ENCODE assay signal across 16 cellular contexts in the genomic region with DNA sequence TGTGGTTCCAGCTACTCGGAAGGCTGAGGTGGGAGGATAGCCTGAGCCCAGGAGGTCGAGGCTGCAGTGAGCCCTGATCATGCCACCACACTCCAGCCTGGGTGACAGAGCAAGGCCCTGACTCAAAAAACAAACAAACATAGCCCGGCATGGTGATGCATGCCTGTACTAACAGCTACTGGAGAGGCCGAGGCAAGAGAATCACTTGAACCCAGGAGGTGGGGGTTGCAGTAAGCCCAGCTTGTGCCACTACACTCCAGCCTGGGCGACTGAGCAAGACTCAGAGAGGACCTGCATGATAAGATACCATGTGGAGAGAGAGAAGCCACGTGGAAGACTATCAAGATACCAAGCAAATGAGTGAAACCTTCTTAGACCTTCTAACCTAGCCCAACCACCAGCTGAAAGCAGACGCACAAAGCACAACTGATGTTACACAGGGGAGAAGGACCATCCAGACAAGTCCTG. TPM values are rescaled to one million over a fixed set of nuclear protein-coding genes. Genes with fewer than 3 reads are reported as not detected.
DNase-seq lines count a peak whose midpoint lies in the region; ATAC-seq and TF ChIP-seq lines count a peak whose summit lies in the region.
"Had no signal": no experiment of that assay in that cellular context is flagged by ENCODE, and none has a peak within 500 bp of the region (broad histone marks: within the 10 kb centered on the region; RNA-seq: fewer than 3 reads in every experiment).

No MANE protein-coding gene starts in this region.

- no peaks in the 10 kb centered on the region for H3K27me3 Mint-ChIP-seq in mesothelial cell of epicardium (ENCODE audit: low read depth)
- H3K27me3 Mint-ChIP-seq: activated naive CD4-positive, alpha-beta T cell treated with anti-CD3 and anti-CD28 coated beads, Interleukin-2, amount 50 U/mL, for 24 hours had no signal

- peaks cover 36% of the 10 kb centered on the region for H3K4me1 Mint-ChIP-seq in mesothelial cell of epicardium

- H3K27me3 ChIP-seq in breast epithelium (no peaks in the 10 kb centered on the region), lung (ENCODE audit: control insufficient read depth, insufficient read depth) (no peaks in the 10 kb centered on the region)
- H3K27me3 ChIP-seq: BLaER1 treated with 17β-estradiol and CSF1 and Interleukin-3, amounts not matched to agents 10 nM and 100 nM; gastroesophageal sphincter had no signal

- WGBS in lung, 2 donors = 69 to 89% methylated on average over 7 of the region's 7 CpGs

- no peaks in the 10 kb centered on the region for H3K36me3 Mint-ChIP-seq in mesothelial cell of epicardium
- H3K36me3 Mint-ChIP-seq: natural killer cell had no signal

- no peaks in the 10 kb centered on the region for H3K9me3 ChIP-seq in breast epithelium
- no peaks in the 10 kb centered on the region for H3K9me3 ChIP-seq in lung (ENCODE audit: control insufficient read depth in 2 of 2, insufficient read depth in 1 of 2, low read length in 1 of 2)
- H3K9me3 ChIP-seq: gastroesophageal sphincter had no signal

- no peak overlapping the region for H3K4me3 ChIP-seq in breast epithelium
- no peak overlapping the region for H3K4me3 ChIP-seq in lung
- H3K4me3 ChIP-seq in coronary artery = no peak overlapping the region
- H3K4me3 ChIP-seq: BLaER1 treated with 17β-estradiol and CSF1 and Interleukin-3, amounts not matched to agents 10 nM and 100 nM; gastroesophageal sphincter had no signal

- H3K9me3 Mint-ChIP-seq in mesothelial cell of epicardium = no peaks in the 10 kb centered on the region
- H3K9me3 Mint-ChIP-seq: activated naive CD4-positive, alpha-beta T cell treated with anti-CD3 and anti-CD28 coated beads, Interleukin-2, amount 50 U/mL, for 24 hours; natural killer cell; T-helper 1 cell treated with Interleukin-12 subunit alpha and Interleukin-12 subunit beta and Interleukin-4 antibody, amounts not matched to agents 30 μg/mL and 1 μg/mL, for 36 hours had no signal

- intact Hi-C loops in breast epithelium (cut with DNase I; ENCODE audit: low total_unique reads) = no loop called here

- peaks cover 0 to 19% of the 10 kb centered on the region in 2 donors for H3K4me1 ChIP-seq in breast epithelium
- H3K4me1 ChIP-seq in lung (ENCODE audit: control insufficient read depth in 2 of 2, insufficient read depth in 2 of 2, low read length in 2 of 2) = peaks cover 12 to 33% of the 10 kb centered on the region in 2 donors

- H3K36me3 ChIP-seq in breast epithelium = no peaks in the 10 kb centered on the region
- no peaks in the 10 kb centered on the region for H3K36me3 ChIP-seq in lung (ENCODE audit: control insufficient read depth in 2 of 2, insufficient read depth in 2 of 2, low read length in 2 of 2)
- H3K36me3 ChIP-seq: gastroesophageal sphincter had no signal

- no peak overlapping the region for H3K27ac Mint-ChIP-seq in mesothelial cell of epicardium
- H3K27ac Mint-ChIP-seq: activated CD8-positive, alpha-beta T cell treated with anti-CD3 and anti-CD28 coated beads, Interleukin-2, amount 10 ng/mL, durations not matched to agents 7 days and 5 days; activated naive CD4-positive, alpha-beta T cell treated with anti-CD3 and anti-CD28 coated beads, Interleukin-2, amount 50 U/mL, for 24 hours; natural killer cell; T-helper 1 cell treated with Interleukin-12 subunit alpha and Interleukin-12 subunit beta and Interleukin-4 antibody, amounts not matched to agents 30 μg/mL and 1 μg/mL, for 36 hours had no signal

- DNase-seq in EL (peak; percentile 78), OCI-M2 (lab: John Stamatoyannopoulos, UW; ENCODE audit: unreplicated experiment) (peak; percentile 15), breast epithelium (ENCODE audit: low spot score in 2 of 2) (no peak), lung (ENCODE audit: low spot score) (peak; percentile 36), germinal center (ENCODE audit: low spot score) (no peak), mesothelial cell of epicardium (ENCODE audit: low spot score in 2 of 2, unreplicated experiment in 2 of 2) (no peak), coronary artery (ENCODE audit: low spot score) (no peak), NCI-H345 treated with DMSO at 0.1 percent for 48 hours (lab: John Stamatoyannopoulos, UW; ENCODE audit: unreplicated experiment) (no peak)
- DNase-seq: activated CD8-positive, alpha-beta T cell treated with anti-CD3 and anti-CD28 coated beads, Interleukin-2, amount 10 ng/mL, durations not matched to agents 7 days and 5 days; natural killer cell; NCI-H2029 treated with DMSO at 0.1 percent for 48 hours; substantia nigra had no signal

- ATAC-seq in lung (ENCODE audit: insufficient read depth, low FRiP score) = peak; percentile 30
- ATAC-seq: activated CD8-positive, alpha-beta T cell treated with anti-CD3 and anti-CD28 coated beads, Interleukin-2, amount 10 ng/mL, durations not matched to agents 7 days and 5 days; gastroesophageal sphincter; natural killer cell had no signal

- no peak overlapping the region for H3K4me3 Mint-ChIP-seq in mesothelial cell of epicardium
- H3K4me3 Mint-ChIP-seq: activated CD8-positive, alpha-beta T cell treated with anti-CD3 and anti-CD28 coated beads, Interleukin-2, amount 10 ng/mL, durations not matched to agents 7 days and 5 days; activated naive CD4-positive, alpha-beta T cell treated with anti-CD3 and anti-CD28 coated beads, Interleukin-2, amount 50 U/mL, for 24 hours; natural killer cell; T-helper 1 cell treated with Interleukin-12 subunit alpha and Interleukin-12 subunit beta and Interleukin-4 antibody, amounts not matched to agents 30 μg/mL and 1 μg/mL, for 36 hours had no signal

- no peak for TF ChIP-seq CTCF in breast epithelium (IDR thresholded peaks at IDR 0.05)
- no peak for TF ChIP-seq CTCF in lung (IDR thresholded peaks at IDR 0.05; ENCODE audit: control extremely low read depth, extremely low read depth)
- no peak for TF ChIP-seq CTCF in mesothelial cell of epicardium (IDR thresholded peaks at IDR 0.05; ENCODE audit: unreplicated experiment)
- TF ChIP-seq CTCF in coronary artery (IDR thresholded peaks at IDR 0.05) = no peak

- no peak for TF ChIP-seq POLR2A in breast epithelium (IDR thresholded peaks at IDR 0.05)

- H3K27ac ChIP-seq in breast epithelium = peak overlapping the region; percentile 41 to 53
- H3K27ac ChIP-seq in lung (ENCODE audit: low read depth in 1 of 2, low read length in 1 of 2) = no peak overlapping the region
- H3K27ac ChIP-seq in coronary artery = no peak overlapping the region
- H3K27ac ChIP-seq: BLaER1 treated with 17β-estradiol and CSF1 and Interleukin-3, amounts not matched to agents 10 nM and 100 nM; gastroesophageal sphincter had no signal

RNA-seq across cellular contexts. Expression of a gene that starts 36.1 kb away (rescaled TPM):
- total RNA-seq in breast epithelium (10 to 100 TPM; 32.5 to 38.9 (median 34.1) TPM), lung (10 to 100 TPM; 34.5 to 41.2 TPM), mesothelial cell of epicardium (48.4 to 48.9 TPM (median 48.8 TPM) in 3 replicates)
- polyA plus RNA-seq in lung = 10 to 100 TPM in 1 of 2 donors, 1 to 10 TPM in 1; 7.4 to 12.9 TPM

RNA-seq across cellular contexts. Expression of a gene that starts 59.3 kb away (rescaled TPM):
- total RNA-seq in breast epithelium = 1 to 10 TPM; 1.6 to 9.1 (median 3.5) TPM
- 1 to 10 TPM; 2.6 to 5.2 TPM for total RNA-seq in lung
- 1 to 10 TPM; 1.4 to 4.5 TPM for polyA plus RNA-seq in lung
- total RNA-seq in mesothelial cell of epicardium = 5.4 to 6.3 TPM (median 6.0 TPM) in 3 replicates

RNA-seq across cellular contexts. Expression of a gene that starts 59.6 kb away (rescaled TPM):
- total RNA-seq in breast epithelium (100 to 1,000 TPM in 1 of 3 donors, 10 to 100 TPM in 2; 84.2 to 113 (median 87.5) TPM), lung (10 to 100 TPM; 63.8 to 72.8 TPM), mesothelial cell of epicardium (67.4 to 68.4 TPM (median 67.8 TPM) in 3 replicates)
- polyA plus RNA-seq in lung = 10 to 100 TPM; 29.1 to 40.9 TPM

Comparison
In these comparisons a context has a peak if more than half of its experiments do, and no peak if none do; other contexts are left out.
1. DNase-seq: peak in EL (single experiment), OCI-M2 (single experiment) and lung (single experiment); none in breast epithelium (0 of 2), germinal center (single experiment), mesothelial cell of epicardium (0 of 2), coronary artery (single experiment) and NCI-H345 treated with DMSO at 0.1 percent for 48 hours (single experiment).
2. H3K27ac ChIP-seq: peak in breast epithelium (2 of 2); none in lung (0 of 2) and coronary artery (0 of 2).